ENCODE assay signal across 19 cellular contexts in the genomic region with DNA sequence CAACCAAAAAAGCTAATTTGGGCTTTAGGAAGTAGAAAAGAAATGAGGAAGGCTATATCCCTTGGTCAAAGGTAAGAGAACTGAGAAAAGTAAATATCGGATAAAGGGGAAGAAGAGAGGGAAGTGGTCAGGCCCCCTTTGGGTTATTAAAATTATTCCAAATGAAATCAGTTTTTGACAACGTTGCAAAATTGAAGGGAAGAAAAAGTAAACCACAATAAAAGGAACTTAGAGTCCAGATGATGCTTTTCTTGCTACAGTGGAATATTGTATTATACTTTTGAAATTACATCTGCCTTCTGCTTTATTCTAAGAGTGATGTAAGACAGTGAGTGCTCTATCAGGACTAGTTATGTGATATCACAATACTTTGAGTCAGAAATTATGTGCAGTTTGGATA.
"Had no signal": no experiment of that assay in that cellular context is flagged by ENCODE, and none has a peak within 500 bp of the region (broad histone marks: within the 10 kb centered on the region; RNA-seq: fewer than 3 reads in every experiment).

No MANE protein-coding gene starts in this region.

- H3K4me1 ChIP-seq: body of pancreas, psoas muscle, upper lobe of left lung had no signal

- H3K4me1 Mint-ChIP-seq: stimulated activated naive CD8-positive, alpha-beta T cell treated with anti-CD3 and anti-CD28 coated beads, Interleukin-15, amount 100 ng/mL, for 72 hours had no signal

- H3K9me3 ChIP-seq: body of pancreas, esophagus squamous epithelium, psoas muscle, sigmoid colon, upper lobe of left lung had no signal

- H3K36me3 Mint-ChIP-seq: activated naive CD8-positive, alpha-beta T cell had no signal

- ATAC-seq: body of pancreas; psoas muscle; stimulated activated naive CD8-positive, alpha-beta T cell treated with anti-CD3 and anti-CD28 coated beads, Interleukin-15, amount 100 ng/mL, for 72 hours had no signal

- H3K27ac Mint-ChIP-seq: activated CD4-positive, alpha-beta T cell treated with anti-CD3 and anti-CD28 coated beads, Interleukin-2, amount 10 ng/mL, durations not matched to agents 24 days and 14 days; activated naive CD8-positive, alpha-beta T cell; stimulated activated naive CD8-positive, alpha-beta T cell treated with anti-CD3 and anti-CD28 coated beads, Interleukin-15, amount 100 ng/mL, for 72 hours; T-helper 2 cell treated with Interferon-gamma antibody and Interleukin-4, amounts not matched to agents 5 μg/mL and 100 μg/mL, for 36 hours had no signal

- H3K4me3 ChIP-seq: body of pancreas, esophagus squamous epithelium, psoas muscle, sigmoid colon, spleen, upper lobe of left lung had no signal

- H3K4me3 Mint-ChIP-seq: activated CD4-positive, alpha-beta T cell treated with anti-CD3 and anti-CD28 coated beads, Interleukin-2, amount 10 ng/mL, durations not matched to agents 24 days and 14 days; activated naive CD8-positive, alpha-beta T cell; stimulated activated naive CD8-positive, alpha-beta T cell treated with anti-CD3 and anti-CD28 coated beads, Interleukin-15, amount 100 ng/mL, for 72 hours; T-helper 2 cell treated with Interferon-gamma antibody and Interleukin-4, amounts not matched to agents 5 μg/mL and 100 μg/mL, for 36 hours had no signal

- DNase-seq: activated CD4-positive, alpha-beta T cell treated with anti-CD3 and anti-CD28 coated beads, Interleukin-2, amount 10 ng/mL, durations not matched to agents 24 days and 14 days; activated CD4-positive, CD25-positive, alpha-beta regulatory T cell; activated CD8-positive, alpha-beta memory T cell treated with anti-CD3 and anti-CD28 coated beads, Interleukin-2, amount 50 U/mL, for 48 hours; activated gamma-delta T cell treated with Interleukin-2 at 50 U/mL for 16 hours; amygdala; body of pancreas; cortex of kidney; effector CD8-positive, alpha-beta T cell; esophagus squamous epithelium; left cardiac atrium; midbrain; psoas muscle; sigmoid colon; spleen; stimulated activated CD4-positive, alpha-beta T cell treated with anti-CD3 and anti-CD28 coated beads, Interleukin-1b, Interleukin-23, amount 100 ng/mL, for 48 hours; stimulated activated naive CD8-positive, alpha-beta T cell treated with anti-CD3 and anti-CD28 coated beads, Interleukin-15, amount 100 ng/mL, for 72 hours; upper lobe of left lung had no signal

- H3K27ac ChIP-seq: body of pancreas, esophagus squamous epithelium, psoas muscle, sigmoid colon, upper lobe of left lung had no signal

- H3K36me3 ChIP-seq: esophagus squamous epithelium, sigmoid colon, spleen, upper lobe of left lung had no signal

- H3K27me3 ChIP-seq: body of pancreas, esophagus squamous epithelium, sigmoid colon, spleen, upper lobe of left lung had no signal
